19 cellular contexts compared by ENCODE assay signal in the genomic region with DNA sequence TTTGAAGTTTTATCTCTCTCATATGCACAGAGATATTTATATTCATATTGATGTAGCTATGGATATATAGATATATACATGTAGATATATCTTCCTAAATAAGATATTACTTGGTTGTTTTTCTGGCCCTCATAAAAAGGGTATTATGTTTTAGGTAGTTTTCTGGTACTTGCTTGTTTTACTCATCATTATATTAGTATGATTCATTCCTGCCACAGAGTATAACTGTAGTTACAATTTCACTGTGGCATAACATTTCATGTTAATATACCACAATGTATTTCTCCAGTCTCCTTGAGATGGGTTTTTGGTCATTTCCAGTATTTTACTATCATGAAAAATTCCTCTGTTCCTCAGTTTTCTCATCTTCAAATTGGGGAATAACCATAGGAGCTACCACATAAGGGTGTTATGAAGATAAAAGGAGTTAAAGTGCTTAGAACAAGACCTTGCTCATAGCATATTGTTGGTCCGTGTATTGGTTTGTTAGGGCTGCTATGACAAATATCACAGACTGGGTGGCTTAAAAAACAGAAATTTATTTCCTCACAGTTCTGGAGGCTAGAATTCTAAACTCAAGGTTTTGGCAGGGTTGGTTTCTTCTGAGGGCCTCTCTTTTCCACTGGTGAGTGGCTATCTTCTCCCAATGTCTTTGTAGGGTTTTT.
DNase-seq lines count a peak whose midpoint lies in the region; ATAC-seq and TF ChIP-seq lines count a peak whose summit lies in the region.
"Had no signal": no experiment of that assay in that cellular context is flagged by ENCODE, and none has a peak within 500 bp of the region (broad histone marks: within the 10 kb centered on the region; RNA-seq: fewer than 3 reads in every experiment).

No MANE protein-coding gene starts in this region.

- H3K36me3 Mint-ChIP-seq in natural killer cell treated with Interleukin-12 subunit alpha and Interleukin-12 subunit beta and Interleukin-15 and Interleukin-18, amount 100 ng/mL, for 72 hours, result no peaks in the 10 kb centered on the region
- no peaks in the 10 kb centered on the region for H3K36me3 Mint-ChIP-seq in natural killer cell
- H3K36me3 Mint-ChIP-seq in activated T-helper 17 cell treated with anti-CD3 and anti-CD28 coated beads, Interleukin-2, amount 50 U/mL, for 72 hours (ENCODE audit: low read depth), result peaks cover 6% of the 10 kb centered on the region

- H3K4me3 Mint-ChIP-seq in natural killer cell treated with Interleukin-12 subunit alpha and Interleukin-12 subunit beta and Interleukin-15 and Interleukin-18, amount 100 ng/mL, for 72 hours, result peak overlapping the region; percentile 54
- H3K4me3 Mint-ChIP-seq in natural killer cell, result no peak overlapping the region
- H3K4me3 Mint-ChIP-seq in activated T-helper 17 cell treated with anti-CD3 and anti-CD28 coated beads, Interleukin-2, amount 50 U/mL, for 72 hours, result no peak overlapping the region
- H3K4me3 Mint-ChIP-seq in stimulated activated naive CD8-positive, alpha-beta T cell treated with anti-CD3 and anti-CD28 coated beads, Interleukin-15, amount 100 ng/mL, for 72 hours, result no peak overlapping the region
- H3K4me3 Mint-ChIP-seq: CD14-positive monocyte had no signal

- H3K27ac Mint-ChIP-seq in natural killer cell treated with Interleukin-12 subunit alpha and Interleukin-12 subunit beta and Interleukin-15 and Interleukin-18, amount 100 ng/mL, for 72 hours, result peak overlapping the region in 1 of 2 donors; percentile 77
- H3K27ac Mint-ChIP-seq in natural killer cell, result no peak overlapping the region
- H3K27ac Mint-ChIP-seq in activated T-helper 17 cell treated with anti-CD3 and anti-CD28 coated beads, Interleukin-2, amount 50 U/mL, for 72 hours, result peak overlapping the region; percentile 85
- peak overlapping the region in 1 of 2 donors; percentile 46 for H3K27ac Mint-ChIP-seq in stimulated activated naive CD8-positive, alpha-beta T cell treated with anti-CD3 and anti-CD28 coated beads, Interleukin-15, amount 100 ng/mL, for 72 hours

- DNase-seq in natural killer cell treated with Interleukin-12 subunit alpha and Interleukin-12 subunit beta and Interleukin-15 and Interleukin-18, amount 100 ng/mL, for 72 hours (ENCODE audit: low spot score), result no peak
- no peak for DNase-seq in natural killer cell
- DNase-seq in stimulated activated naive CD8-positive, alpha-beta T cell treated with anti-CD3 and anti-CD28 coated beads, Interleukin-15, amount 100 ng/mL, for 72 hours, result no peak
- DNase-seq: body of pancreas, GOT3, left colon, mesendoderm, MG63, NCI-H2081, NCI-H345, NCI-H748 treated with DMSO at 0.1 percent for 48 hours, sigmoid colon, T-helper 9 cell had no signal

- H3K27me3 Mint-ChIP-seq in natural killer cell treated with Interleukin-12 subunit alpha and Interleukin-12 subunit beta and Interleukin-15 and Interleukin-18, amount 100 ng/mL, for 72 hours, result no peaks in the 10 kb centered on the region
- no peaks in the 10 kb centered on the region for H3K27me3 Mint-ChIP-seq in natural killer cell (ENCODE audit: low read depth in 2 of 2)
- no peaks in the 10 kb centered on the region for H3K27me3 Mint-ChIP-seq in activated T-helper 17 cell treated with anti-CD3 and anti-CD28 coated beads, Interleukin-2, amount 50 U/mL, for 72 hours
- no peaks in the 10 kb centered on the region for H3K27me3 Mint-ChIP-seq in stimulated activated naive CD8-positive, alpha-beta T cell treated with anti-CD3 and anti-CD28 coated beads, Interleukin-15, amount 100 ng/mL, for 72 hours

- H3K4me1 Mint-ChIP-seq in natural killer cell treated with Interleukin-12 subunit alpha and Interleukin-12 subunit beta and Interleukin-15 and Interleukin-18, amount 100 ng/mL, for 72 hours (ENCODE audit: low read depth in 2 of 2), result peaks cover 12% of the 10 kb centered on the region in 2 donors
- H3K4me1 Mint-ChIP-seq in natural killer cell, result no peaks in the 10 kb centered on the region
- H3K4me1 Mint-ChIP-seq in activated T-helper 17 cell treated with anti-CD3 and anti-CD28 coated beads, Interleukin-2, amount 50 U/mL, for 72 hours, result peaks cover 5% of the 10 kb centered on the region
- H3K4me1 Mint-ChIP-seq in stimulated activated naive CD8-positive, alpha-beta T cell treated with anti-CD3 and anti-CD28 coated beads, Interleukin-15, amount 100 ng/mL, for 72 hours, result no peaks in the 10 kb centered on the region

- TF ChIP-seq CTCF in natural killer cell (IDR thresholded peaks at IDR 0.05), result no peak

- ATAC-seq in natural killer cell treated with Interleukin-12 subunit alpha and Interleukin-12 subunit beta and Interleukin-15 and Interleukin-18, amount 100 ng/mL, for 72 hours, result peak in 1 of 2 donors; percentile 70
- no peak for ATAC-seq in natural killer cell
- ATAC-seq in HG02884 (IDR thresholded peaks at IDR 0.05; ENCODE audit: unreplicated experiment), result peak; percentile 65
- peak; percentile 78 for ATAC-seq in activated T-helper 17 cell treated with anti-CD3 and anti-CD28 coated beads, Interleukin-2, amount 50 U/mL, for 72 hours (replicated peaks)
- ATAC-seq in stimulated activated naive CD8-positive, alpha-beta T cell treated with anti-CD3 and anti-CD28 coated beads, Interleukin-15, amount 100 ng/mL, for 72 hours, result peak; percentile 79
- no peak for ATAC-seq in SK-N-SH treated with all-trans-retinoic acid at 6 μM for 48 hours
- no peak for ATAC-seq in GM19328 (IDR thresholded peaks at IDR 0.05; ENCODE audit: unreplicated experiment)
- no peak for ATAC-seq in HG03520 (IDR thresholded peaks at IDR 0.05; ENCODE audit: unreplicated experiment)
- ATAC-seq: body of pancreas had no signal

- no peaks in the 10 kb centered on the region for H3K9me3 Mint-ChIP-seq in natural killer cell treated with Interleukin-12 subunit alpha and Interleukin-12 subunit beta and Interleukin-15 and Interleukin-18, amount 100 ng/mL, for 72 hours
- no peaks in the 10 kb centered on the region for H3K9me3 Mint-ChIP-seq in natural killer cell
- no peaks in the 10 kb centered on the region for H3K9me3 Mint-ChIP-seq in activated T-helper 17 cell treated with anti-CD3 and anti-CD28 coated beads, Interleukin-2, amount 50 U/mL, for 72 hours
- H3K9me3 Mint-ChIP-seq in stimulated activated naive CD8-positive, alpha-beta T cell treated with anti-CD3 and anti-CD28 coated beads, Interleukin-15, amount 100 ng/mL, for 72 hours, result no peaks in the 10 kb centered on the region
- H3K9me3 Mint-ChIP-seq: CD14-positive monocyte had no signal

- intact Hi-C loops in natural killer cell (cut with micrococcal nuclease), result no loop called here

TF ChIP-seq in SK-N-SH treated with all-trans-retinoic acid at 6 μM for 48 hours, 23 proteins besides CTCF, POLR2A, EP300 and RAD21 (continues in another document):
- no peak for TF ChIP-seq ZNF70 (CRISPR knock-in tag; IDR thresholded peaks at IDR 0.05)
- TF ChIP-seq, protein P1, sequence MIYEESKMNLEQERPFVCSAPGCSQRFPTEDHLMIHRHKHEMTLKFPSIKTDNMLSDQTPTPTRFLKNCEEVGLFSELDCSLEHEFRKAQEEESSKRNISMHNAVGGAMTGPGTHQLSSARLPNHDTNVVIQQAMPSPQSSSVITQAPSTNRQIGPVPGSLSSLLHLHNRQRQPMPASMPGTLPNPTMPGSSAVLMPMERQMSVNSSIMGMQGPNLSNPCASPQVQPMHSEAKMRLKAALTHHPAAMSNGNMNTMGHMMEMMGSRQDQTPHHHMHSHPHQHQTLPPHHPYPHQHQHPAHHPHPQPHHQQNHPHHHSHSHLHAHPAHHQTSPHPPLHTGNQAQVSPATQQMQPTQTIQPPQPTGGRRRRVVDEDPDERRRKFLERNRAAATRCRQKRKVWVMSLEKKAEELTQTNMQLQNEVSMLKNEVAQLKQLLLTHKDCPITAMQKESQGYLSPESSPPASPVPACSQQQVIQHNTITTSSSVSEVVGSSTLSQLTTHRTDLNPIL (CRISPR knock-in tag; IDR thresholded peaks at IDR 0.05; ENCODE audit: low read depth), result no peak
- no peak for TF ChIP-seq ISL1 (CRISPR knock-in tag; IDR thresholded peaks at IDR 0.05)
- no peak for TF ChIP-seq SNAI2 (CRISPR knock-in tag; IDR thresholded peaks at IDR 0.05)
- TF ChIP-seq, protein P2, sequence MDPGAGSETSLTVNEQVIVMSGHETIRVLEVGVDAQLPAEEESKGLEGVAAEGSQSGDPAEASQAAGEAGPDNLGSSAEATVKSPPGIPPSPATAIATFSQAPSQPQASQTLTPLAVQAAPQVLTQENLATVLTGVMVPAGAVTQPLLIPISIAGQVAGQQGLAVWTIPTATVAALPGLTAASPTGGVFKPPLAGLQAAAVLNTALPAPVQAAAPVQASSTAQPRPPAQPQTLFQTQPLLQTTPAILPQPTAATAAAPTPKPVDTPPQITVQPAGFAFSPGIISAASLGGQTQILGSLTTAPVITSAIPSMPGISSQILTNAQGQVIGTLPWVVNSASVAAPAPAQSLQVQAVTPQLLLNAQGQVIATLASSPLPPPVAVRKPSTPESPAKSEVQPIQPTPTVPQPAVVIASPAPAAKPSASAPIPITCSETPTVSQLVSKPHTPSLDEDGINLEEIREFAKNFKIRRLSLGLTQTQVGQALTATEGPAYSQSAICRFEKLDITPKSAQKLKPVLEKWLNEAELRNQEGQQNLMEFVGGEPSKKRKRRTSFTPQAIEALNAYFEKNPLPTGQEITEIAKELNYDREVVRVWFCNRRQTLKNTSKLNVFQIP (CRISPR knock-in tag; IDR thresholded peaks at IDR 0.05; ENCODE audit: borderline replicate concordance, low read depth), result no peak
- TF ChIP-seq OSR1 (CRISPR knock-in tag; IDR thresholded peaks at IDR 0.05), result no peak
- no peak for TF ChIP-seq PPARA (CRISPR knock-in tag; IDR thresholded peaks at IDR 0.05; ENCODE audit: borderline replicate concordance)
- no peak for TF ChIP-seq ZFP3 (CRISPR knock-in tag; IDR thresholded peaks at IDR 0.05)
- TF ChIP-seq ZNF8 (CRISPR knock-in tag; IDR thresholded peaks at IDR 0.05), result no peak
- TF ChIP-seq ZC3H10 (CRISPR knock-in tag; IDR thresholded peaks at IDR 0.05), result no peak
- no peak for TF ChIP-seq RARB (CRISPR knock-in tag; IDR thresholded peaks at IDR 0.05)
- TF ChIP-seq ARNTL (CRISPR knock-in tag; IDR thresholded peaks at IDR 0.05; ENCODE audit: borderline replicate concordance, low read depth), result no peak
- no peak for TF ChIP-seq ZNF565 (CRISPR knock-in tag; conservative IDR thresholded peaks at IDR 0.05; ENCODE audit: low read depth)

Comparison
In these comparisons a context has a peak if more than half of its experiments do, and no peak if none do; other contexts are left out.
1. ATAC-seq: peak in HG02884 (single experiment), activated T-helper 17 cell treated with anti-CD3 and anti-CD28 coated beads, Interleukin-2, amount 50 U/mL, for 72 hours (single experiment) and stimulated activated naive CD8-positive, alpha-beta T cell treated with anti-CD3 and anti-CD28 coated beads, Interleukin-15, amount 100 ng/mL, for 72 hours (single experiment); none in natural killer cell (0 of 3), SK-N-SH treated with all-trans-retinoic acid at 6 μM for 48 hours (single experiment), GM19328 (single experiment) and HG03520 (single experiment).